In genomic region chr3:112409061-112409460, GRCh38 we compare ENCODE assay signal across 21 cellular contexts.
"Had no signal": no experiment of that assay in that cellular context is flagged by ENCODE, and none has a peak within 500 bp of the region (broad histone marks: within the 10 kb centered on the region; RNA-seq: fewer than 3 reads in every experiment).

No MANE protein-coding gene starts in this region.

- H3K27ac ChIP-seq: heart right ventricle, sigmoid colon, testis had no signal

- H3K9me3 ChIP-seq: sigmoid colon, testis had no signal

- H3K27ac Mint-ChIP-seq: activated CD4-positive, alpha-beta memory T cell treated with anti-CD3 and anti-CD28 coated beads, Interleukin-2, amount 10 ng/mL, durations not matched to agents 7 days and 5 days; activated naive CD8-positive, alpha-beta T cell treated with anti-CD3 and anti-CD28 coated beads, Interleukin-2, amount 10 ng/mL, durations not matched to agents 7 days and 5 days; activated T-cell treated with anti-CD3 and anti-CD28 coated beads, Interleukin-2, amount 50 U/mL, for 72 hours; natural killer cell; stimulated activated naive CD8-positive, alpha-beta T cell treated with anti-CD3 and anti-CD28 coated beads, Interleukin-15, amount 100 ng/mL, for 72 hours had no signal

- H3K36me3 ChIP-seq: heart right ventricle, sigmoid colon had no signal

- ATAC-seq: activated T-cell treated with anti-CD3 and anti-CD28 coated beads, Interleukin-2, amount 50 U/mL, for 72 hours; heart right ventricle; natural killer cell; SK-N-SH treated with all-trans-retinoic acid at 6 μM for 48 hours; stimulated activated naive CD8-positive, alpha-beta T cell treated with anti-CD3 and anti-CD28 coated beads, Interleukin-15, amount 100 ng/mL, for 72 hours had no signal

- H3K9me3 Mint-ChIP-seq: activated naive CD8-positive, alpha-beta T cell treated with anti-CD3 and anti-CD28 coated beads, Interleukin-2, amount 10 ng/mL, durations not matched to agents 7 days and 5 days; natural killer cell; stimulated activated naive CD8-positive, alpha-beta T cell treated with anti-CD3 and anti-CD28 coated beads, Interleukin-15, amount 100 ng/mL, for 72 hours had no signal

- H3K27me3 Mint-ChIP-seq: stimulated activated naive CD8-positive, alpha-beta T cell treated with anti-CD3 and anti-CD28 coated beads, Interleukin-15, amount 100 ng/mL, for 72 hours had no signal

- H3K36me3 Mint-ChIP-seq: natural killer cell had no signal

- DNase-seq: activated CD4-positive, alpha-beta memory T cell treated with anti-CD3 and anti-CD28 coated beads, Interleukin-2, amount 10 ng/mL, durations not matched to agents 7 days and 5 days; activated CD4-positive, alpha-beta T cell treated with anti-CD3 and anti-CD28 coated beads for 1 hour; activated CD8-positive, alpha-beta memory T cell treated with anti-CD3 and anti-CD28 coated beads, Interleukin-2, amount 50 U/mL, for 4 hours; activated gamma-delta T cell treated with Interleukin-2 at 50 U/mL for 16 hours; activated naive CD8-positive, alpha-beta T cell treated with anti-CD3 and anti-CD28 coated beads, Interleukin-2, amount 10 ng/mL, durations not matched to agents 7 days and 5 days; activated T-cell treated with anti-CD3 and anti-CD28 coated beads, Interleukin-2, amount 50 U/mL, for 72 hours; aorta; heart right ventricle; islet precursor cell; natural killer cell; occipital lobe; sigmoid colon; stimulated activated CD4-positive, alpha-beta T cell treated with anti-CD3 and anti-CD28 coated beads, Interleukin-4, amount 100 ng/mL, for 1 hour; stimulated activated naive CD8-positive, alpha-beta T cell treated with anti-CD3 and anti-CD28 coated beads, Interleukin-15, amount 100 ng/mL, for 72 hours; testis had no signal

- H3K4me3 ChIP-seq: heart right ventricle, lung, sigmoid colon, testis had no signal

- H3K27me3 ChIP-seq: heart right ventricle, sigmoid colon, testis had no signal

- H3K4me3 Mint-ChIP-seq: activated CD4-positive, alpha-beta memory T cell treated with anti-CD3 and anti-CD28 coated beads, Interleukin-2, amount 10 ng/mL, durations not matched to agents 7 days and 5 days; activated naive CD8-positive, alpha-beta T cell treated with anti-CD3 and anti-CD28 coated beads, Interleukin-2, amount 10 ng/mL, durations not matched to agents 7 days and 5 days; activated T-cell treated with anti-CD3 and anti-CD28 coated beads, Interleukin-2, amount 50 U/mL, for 72 hours; natural killer cell; stimulated activated naive CD8-positive, alpha-beta T cell treated with anti-CD3 and anti-CD28 coated beads, Interleukin-15, amount 100 ng/mL, for 72 hours had no signal

- H3K4me1 ChIP-seq: heart right ventricle, testis had no signal

- FAIRE-seq: bronchial epithelial cell, endothelial cell of umbilical vein, frontal cortex, urothelium cell line had no signal
